ENCODE assay signal across 20 cellular contexts in genomic region chr14:75477881-75478280, GRCh38. TPM values are rescaled to one million over a fixed set of nuclear protein-coding genes. Genes with fewer than 3 reads are reported as not detected.
DNase-seq lines count a peak whose midpoint lies in the region; ATAC-seq and TF ChIP-seq lines count a peak whose summit lies in the region.
"Had no signal": no experiment of that assay in that cellular context is flagged by ENCODE, and none has a peak within 500 bp of the region (broad histone marks: within the 10 kb centered on the region; RNA-seq: fewer than 3 reads in every experiment).

No MANE protein-coding gene starts in this region.

- POLR2A ChIA-PET in OCI-LY7 (lab: Charles Lee) = interaction anchor here (1.2 to 2.9 kb wide), 2 partner anchors 37 to 52 kb away, joined by 3 to 11 read pairs; no protein-coding TSS in a partner anchor

- no peak overlapping the region for H2AFZ ChIP-seq in OCI-LY7 (ENCODE audit: low read length)
- H2AFZ ChIP-seq in neural progenitor cell (replicated peaks) = no peak overlapping the region
- H2AFZ ChIP-seq: GM23338 had no signal

- TF ChIP-seq CTCF in OCI-LY7 (conservative IDR thresholded peaks at IDR 0.05; ENCODE audit: low read length) (no peak), neural progenitor cell (IDR thresholded peaks at IDR 0.05) (no peak), transverse colon (IDR thresholded peaks at IDR 0.05) (no peak)

- TF ChIP-seq EP300 in transverse colon (IDR thresholded peaks at IDR 0.05; ENCODE audit: low read depth) = no peak

- no peaks in the 10 kb centered on the region for H3K79me2 ChIP-seq in OCI-LY7 (ENCODE audit: insufficient read depth, low read depth, low read length)
- H3K79me2 ChIP-seq in neural progenitor cell (ENCODE audit: low read depth) = no peaks in the 10 kb centered on the region

- H3K9me3 Mint-ChIP-seq in neural progenitor cell = no peaks in the 10 kb centered on the region
- H3K9me3 Mint-ChIP-seq: CD4-positive, alpha-beta T cell had no signal

- H3K27me3 ChIP-seq in neural progenitor cell (no peaks in the 10 kb centered on the region), transverse colon (no peaks in the 10 kb centered on the region)

- no peaks in the 10 kb centered on the region for H3K9me2 ChIP-seq in OCI-LY7 (ENCODE audit: insufficient read depth, low read length)

- H3K4me2 ChIP-seq in OCI-LY7 (ENCODE audit: low read length) = no peak overlapping the region
- no peak overlapping the region for H3K4me2 ChIP-seq in neural progenitor cell
- H3K4me2 ChIP-seq: A549, GM23338 had no signal

- peak overlapping the region; percentile 40 for H3K27ac ChIP-seq in OCI-LY7 (ENCODE audit: low read depth, low read length, poor library complexity, severe bottlenecking)
- H3K27ac ChIP-seq in neural progenitor cell = no peak overlapping the region
- no peak overlapping the region for H3K27ac ChIP-seq in transverse colon
- H3K27ac ChIP-seq: 22Rv1, A549, C4-2B, HL-60 had no signal

- peaks cover 26% of the 10 kb centered on the region for H3K36me3 ChIP-seq in OCI-LY7 (ENCODE audit: insufficient read depth, low read length)
- H3K36me3 ChIP-seq in neural progenitor cell = no peaks in the 10 kb centered on the region
- H3K36me3 ChIP-seq in transverse colon = no peaks in the 10 kb centered on the region

- no peaks in the 10 kb centered on the region for H3K36me3 Mint-ChIP-seq in neural progenitor cell

- H3K4me1 ChIP-seq in OCI-LY7 (ENCODE audit: insufficient read depth, low read length, poor library complexity, severe bottlenecking) (peaks cover 73% of the 10 kb centered on the region), neural progenitor cell (peaks cover 10% of the 10 kb centered on the region), transverse colon (peaks cover 0 to 17% (median 8%) of the 10 kb centered on the region in 4 donors)
- H3K4me1 ChIP-seq: A549 had no signal

- H3K4me3 ChIP-seq in OCI-LY7 (ENCODE audit: low read depth, low read length, poor library complexity, severe bottlenecking) = no peak overlapping the region
- no peak overlapping the region for H3K4me3 ChIP-seq in neural progenitor cell
- H3K4me3 ChIP-seq in transverse colon = no peak overlapping the region
- H3K4me3 ChIP-seq: A549, GM23338 had no signal

- DNase-seq in activated effector memory CD4-positive, alpha-beta T cell treated with anti-CD3 and anti-CD28 coated beads, Interleukin-2, amount 50 U/mL, for 16 hours = peak; percentile 36
- DNase-seq in activated effector memory CD4-positive, alpha-beta T cell treated with Interleukin-2 at 50 U/mL for 16 hours = no peak
- DNase-seq in OCI-LY7 (ENCODE audit: low spot score) (no peak), neural progenitor cell (ENCODE audit: low spot score) (no peak), transverse colon (peak; percentile 4), NCI-H82 (lab: John Stamatoyannopoulos, UW) (no peak)
- DNase-seq: AML-193; CD4-positive, alpha-beta T cell; DMS153; DMS79; GDM1; HCEC 1CT had no signal

- no peak overlapping the region for H3K4me3 Mint-ChIP-seq in neural progenitor cell
- H3K4me3 Mint-ChIP-seq: CD4-positive, alpha-beta T cell; GM23338 had no signal

- no peaks in the 10 kb centered on the region for H3K9me3 ChIP-seq in OCI-LY7 (ENCODE audit: low read length)
- no peaks in the 10 kb centered on the region for H3K9me3 ChIP-seq in neural progenitor cell (ENCODE audit: low read depth)
- no peaks in the 10 kb centered on the region for H3K9me3 ChIP-seq in transverse colon
- H3K9me3 ChIP-seq: A549 had no signal

- intact Hi-C loops in OCI-LY7 (cut with micrococcal nuclease; ENCODE audit: unreplicated experiment) = no loop called here
- intact Hi-C loops in transverse colon (cut with DNase I; ENCODE audit: low total_unique reads) = no loop called here

- H3K27ac Mint-ChIP-seq in neural progenitor cell = peak overlapping the region; percentile 65
- H3K27ac Mint-ChIP-seq: CD4-positive, alpha-beta T cell; GM23338 had no signal

- peaks cover 19% of the 10 kb centered on the region for H3K4me1 Mint-ChIP-seq in neural progenitor cell

- no TSS peak for BruUV-seq in OCI-LY7 (replicated peaks; lab: Mats Ljungman, UMichigan)

- H3K9ac ChIP-seq in neural progenitor cell = no peak overlapping the region

- H3F3A ChIP-seq in neural progenitor cell (ENCODE audit: low read depth) = peaks cover 21% of the 10 kb centered on the region

- in situ Hi-C loops in transverse colon (cut with MboI; ENCODE audit: low pct_ligation_motif_present in 1 of 4, low pct_unique_long_range_greater_than_20kb in 1 of 4, low sequenced_read_pairs in 3 of 4) = loop anchor here in 3 of 4 donors (25.0 kb wide), 2 partner anchors 341 to 366 kb away; partner anchors contain the start of gene NEK9 (in 2 of the 3)

- CTCF ChIA-PET in OCI-LY7 (lab: Charles Lee; ENCODE audit: unreplicated experiment) = no interaction called here

- H4K20me1 ChIP-seq in OCI-LY7 (ENCODE audit: insufficient read depth, low read length) = no peaks in the 10 kb centered on the region
- no peaks in the 10 kb centered on the region for H4K20me1 ChIP-seq in neural progenitor cell (ENCODE audit: low read depth)

- no peak for TF ChIP-seq POLR2A in transverse colon (IDR thresholded peaks at IDR 0.05)

- WGBS in transverse colon (ENCODE audit: low coverage in 1 of 2), 2 donors = 95 to 100% methylated on average over 4 to 5 of the region's 5 CpGs

- H3K27me3 Mint-ChIP-seq in neural progenitor cell (ENCODE audit: insufficient read depth, low read depth) = peaks cover 4% of the 10 kb centered on the region

- no peak for ATAC-seq in GM21825 (IDR thresholded peaks at IDR 0.05; ENCODE audit: unreplicated experiment)
- ATAC-seq: GM23338 had no signal

RNA-seq across cellular contexts. Expression of gene BATF, which starts 44.4 kb away (rescaled TPM):
- 0.98 and 5.3 TPM in 2 replicates for total RNA-seq in OCI-LY7 (2014; rRNA removed; shearing (Covaris generic))
- total RNA-seq in OCI-LY7 (2022) = 1.1 and 1.5 TPM in 2 replicates
- total RNA-seq in neural progenitor cell (ENCODE audit: low replicate concordance) = not detected in 2 replicates
- 1 to 10 TPM in 2 of 4 donors, not detected in 2; 2.7 TPM for total RNA-seq in transverse colon
- total RNA-seq: Daoy, GM23338, HT1080 had no signal

RNA-seq across cellular contexts. Expression of gene JDP2, which starts 50.1 kb away (rescaled TPM):
- total RNA-seq in OCI-LY7 (2014; rRNA removed; shearing (Covaris generic)) = 53.7 and 62.7 TPM in 2 replicates
- total RNA-seq in OCI-LY7 (2022) (44.5 and 45.7 TPM in 2 replicates), neural progenitor cell (ENCODE audit: low replicate concordance) (2.5 and 8.4 TPM in 2 replicates), transverse colon (100 to 1,000 TPM in 1 of 4 donors, 10 to 100 TPM in 3; 49.2 to 108 (median 57.8) TPM)

Comparison
In these comparisons a context has a peak if more than half of its experiments do, and no peak if none do; other contexts are left out.
1. DNase-seq: peak in activated effector memory CD4-positive, alpha-beta T cell treated with anti-CD3 and anti-CD28 coated beads, Interleukin-2, amount 50 U/mL, for 16 hours (single experiment) and transverse colon (single experiment); none in activated effector memory CD4-positive, alpha-beta T cell treated with Interleukin-2 at 50 U/mL for 16 hours (single experiment), OCI-LY7 (single experiment), neural progenitor cell (single experiment) and NCI-H82 (single experiment).